ENCODE assay signal across 12 cellular contexts in the genomic region with DNA sequence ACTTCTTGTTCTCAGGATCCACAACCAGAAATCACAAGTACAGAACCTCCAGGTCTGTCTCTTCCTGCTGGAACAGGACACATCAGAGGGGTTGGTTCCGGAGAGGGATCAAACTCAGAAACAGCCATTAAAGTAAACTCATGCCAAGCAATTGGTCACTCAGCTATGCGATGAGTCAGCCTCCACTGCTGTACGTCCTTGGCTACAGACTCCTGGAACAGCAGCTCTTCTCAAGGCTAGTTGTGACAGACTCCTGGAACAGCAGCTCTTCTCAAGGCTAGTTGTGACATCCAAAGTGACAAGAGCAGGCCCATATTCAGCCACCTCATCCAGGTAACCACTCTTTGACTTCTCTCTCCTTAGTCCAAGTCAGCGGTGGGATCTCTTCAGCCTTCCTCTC. TPM values are rescaled to one million over a fixed set of nuclear protein-coding genes. Genes with fewer than 3 reads are reported as not detected.
DNase-seq lines count a peak whose midpoint lies in the region; ATAC-seq and TF ChIP-seq lines count a peak whose summit lies in the region.
"Had no signal": no experiment of that assay in that cellular context is flagged by ENCODE, and none has a peak within 500 bp of the region (broad histone marks: within the 10 kb centered on the region; RNA-seq: fewer than 3 reads in every experiment).

A gene with protein sequence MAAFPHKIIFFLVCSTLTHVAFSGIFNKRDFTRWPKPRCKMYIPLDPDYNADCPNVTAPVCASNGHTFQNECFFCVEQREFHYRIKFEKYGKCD (plus strand): TSS at position 239 of the 400 bp plus-strand sequence. CDS start 1,279 bp downstream, outside the sequence.

- no peak for TF ChIP-seq CTCF in vagina (IDR thresholded peaks at IDR 0.05)
- TF ChIP-seq CTCF in A673 (conservative IDR thresholded peaks at IDR 0.05; ENCODE audit: low read depth, low read length), result no peak

- peaks cover 4% of the 10 kb centered on the region for H3K9me3 ChIP-seq in adipocyte (ENCODE audit: control insufficient read depth, low read length)
- H3K9me3 ChIP-seq in vagina, result no peaks in the 10 kb centered on the region
- peaks cover 7% of the 10 kb centered on the region for H3K9me3 ChIP-seq in A673 (ENCODE audit: low read depth, low read length, poor library complexity, severe bottlenecking)
- H3K9me3 ChIP-seq: ascending aorta had no signal

- H3K27me3 ChIP-seq in adipocyte (replicated peaks; ENCODE audit: control insufficient read depth, insufficient read depth, low read length) (no peaks in the 10 kb centered on the region), vagina (no peaks in the 10 kb centered on the region), A673 (replicated peaks; ENCODE audit: insufficient read depth, low read depth, low read length, poor library complexity) (no peaks in the 10 kb centered on the region)
- H3K27me3 ChIP-seq: ascending aorta had no signal

- BruUV-seq in A673 (replicated peaks; lab: Mats Ljungman, UMichigan), result no TSS peak

- ATAC-seq in left ventricle myocardium superior (peak; percentile 24), Right ventricle myocardium superior (ENCODE audit: poor library complexity) (no peak)
- ATAC-seq: activated CD8-positive, alpha-beta memory T cell treated with anti-CD3 and anti-CD28 coated beads, Interleukin-2, amount 10 ng/mL, durations not matched to agents 7 days and 5 days; natural killer cell treated with Interleukin-12 subunit alpha and Interleukin-12 subunit beta and Interleukin-15 and Interleukin-18, amount 100 ng/mL, for 72 hours had no signal

- no peak within 1 kb of the TSS for H3K27ac ChIP-seq in vagina
- no peak within 1 kb of the TSS for H3K27ac ChIP-seq in A673 (ENCODE audit: low read depth, low read length, poor library complexity, severe bottlenecking)
- H3K27ac ChIP-seq: ascending aorta had no signal

- DNase-seq in left ventricle myocardium superior, result no peak
- no peak for DNase-seq in Right ventricle myocardium superior
- DNase-seq in adipocyte (ENCODE audit: low read depth), result peak; percentile 57
- DNase-seq in glomerular visceral epithelial cell (ENCODE audit: extremely low spot score), result peak; percentile 82
- DNase-seq in vagina (ENCODE audit: extremely low spot score in 2 of 2), result no peak
- no peak for DNase-seq in A673 (ENCODE audit: low spot score)
- DNase-seq in NCI-H2227 (lab: John Stamatoyannopoulos, UW; ENCODE audit: unreplicated experiment), result no peak
- no peak for DNase-seq in effector CD4-positive, alpha-beta T cell
- DNase-seq: activated CD8-positive, alpha-beta memory T cell treated with anti-CD3 and anti-CD28 coated beads, Interleukin-2, amount 10 ng/mL, durations not matched to agents 7 days and 5 days; NCI-H526 treated with DMSO at 0.1 percent for 48 hours had no signal

- H3K36me3 ChIP-seq in adipocyte (ENCODE audit: control insufficient read depth, insufficient read depth, low read length, severe bottlenecking) (no peaks in the 10 kb centered on the region), vagina (no peaks in the 10 kb centered on the region), A673 (ENCODE audit: insufficient read depth, low read length, poor library complexity, severe bottlenecking) (no peaks in the 10 kb centered on the region)
- H3K36me3 ChIP-seq: ascending aorta had no signal

- CTCF ChIA-PET in A673 (lab: Charles Lee), result no interaction called here

- intact Hi-C loops in left ventricle myocardium superior (cut with micrococcal nuclease), result no loop called here
- intact Hi-C loops in Right ventricle myocardium superior (cut with DNase I), result no loop called here
- intact Hi-C loops in vagina (cut with DNase I), result no loop called here
- intact Hi-C loops in A673 (cut with micrococcal nuclease; ENCODE audit: unreplicated experiment), result no loop called here

- POLR2A ChIA-PET in A673 (lab: Charles Lee; ENCODE audit: low non-redundant PET), result no interaction called here

- H3K9ac ChIP-seq in adipocyte (ENCODE audit: low read length), result no peak within 1 kb of the TSS

- H3K4me1 ChIP-seq in adipocyte (ENCODE audit: control insufficient read depth, insufficient read depth, low read length) (peaks cover 8% of the 10 kb centered on the region), vagina (no peaks in the 10 kb centered on the region), A673 (ENCODE audit: insufficient read depth, low read length, poor library complexity, severe bottlenecking) (no peaks in the 10 kb centered on the region)
- H3K4me1 ChIP-seq: ascending aorta had no signal

- no peak within 1 kb of the TSS for H3K4me3 ChIP-seq in adipocyte (ENCODE audit: low read length)
- no peak within 1 kb of the TSS for H3K4me3 ChIP-seq in vagina
- H3K4me3 ChIP-seq in A673 (ENCODE audit: low read depth, low read length, poor library complexity, severe bottlenecking), result no peak within 1 kb of the TSS
- H3K4me3 ChIP-seq: ascending aorta had no signal

- TF ChIP-seq POLR2A in vagina (IDR thresholded peaks at IDR 0.05), result no peak

RNA-seq across cellular contexts. Expression of the gene that starts here (rescaled TPM):
- total RNA-seq in left ventricle myocardium superior (not detected), Right ventricle myocardium superior (not detected), vagina (not detected), A673 (2021) (not detected in 2 replicates)
- total RNA-seq: activated CD8-positive, alpha-beta memory T cell treated with anti-CD3 and anti-CD28 coated beads, Interleukin-2, amount 10 ng/mL, durations not matched to agents 7 days and 5 days; ascending aorta; natural killer cell treated with Interleukin-12 subunit alpha and Interleukin-12 subunit beta and Interleukin-15 and Interleukin-18, amount 100 ng/mL, for 72 hours had no signal

Comparison
In these comparisons a context has a peak if more than half of its experiments do, and no peak if none do; other contexts are left out.
1. Peak in ATAC-seq in left ventricle myocardium superior; RNA of the gene not detected or under 1 TPM.
2. DNase-seq: peak in adipocyte (single experiment) and glomerular visceral epithelial cell (single experiment); none in left ventricle myocardium superior (single experiment), Right ventricle myocardium superior (single experiment), vagina (0 of 2), A673 (single experiment), NCI-H2227 (single experiment) and effector CD4-positive, alpha-beta T cell (single experiment).